Comparison of ENCODE assay signal across 8 cellular contexts in the genomic region with DNA sequence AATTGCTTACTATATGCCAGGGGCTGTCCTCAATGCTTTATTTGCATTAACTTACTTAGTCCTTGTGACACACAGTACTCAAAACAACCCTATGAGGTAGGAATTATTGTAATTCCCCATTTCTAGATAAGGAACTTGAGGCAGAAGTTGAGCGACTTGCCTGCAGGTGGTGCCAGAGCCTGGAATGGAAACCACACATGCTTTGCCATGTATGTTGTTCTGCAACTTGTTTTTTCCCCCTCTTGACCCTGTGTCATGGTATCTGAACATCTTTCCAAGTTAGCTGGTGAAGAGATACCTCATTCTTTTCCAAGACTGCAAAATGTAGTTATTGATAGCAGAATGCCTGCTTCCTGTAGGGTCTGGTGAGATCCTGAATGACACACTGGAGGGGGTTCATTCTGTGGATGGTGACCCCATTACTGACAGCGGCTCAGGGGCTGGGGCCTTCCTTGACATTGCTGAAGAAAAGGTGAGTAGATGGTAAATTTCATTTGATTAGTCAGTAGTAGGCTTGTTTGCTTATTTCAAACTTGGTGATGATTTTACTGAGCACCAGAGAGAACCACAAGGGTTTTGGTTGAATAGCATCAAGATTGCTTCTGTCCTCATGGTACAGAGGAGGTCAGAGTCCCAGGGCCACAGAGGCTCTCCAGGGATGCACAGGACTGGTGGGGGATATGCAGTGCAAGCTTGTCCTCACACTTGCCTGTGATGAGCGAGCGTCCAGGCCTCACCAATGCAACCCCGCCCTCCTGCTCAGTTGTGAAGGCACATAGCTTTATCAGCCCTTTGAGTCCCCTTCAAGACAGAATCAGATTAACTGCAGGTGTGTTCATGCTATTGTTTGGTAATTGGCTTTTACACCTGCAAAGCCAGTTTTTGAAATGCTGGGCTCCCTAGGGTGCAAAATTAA. TPM values are rescaled to one million over a fixed set of nuclear protein-coding genes. Genes with fewer than 3 reads are reported as not detected.
DNase-seq lines count a peak whose midpoint lies in the region; ATAC-seq and TF ChIP-seq lines count a peak whose summit lies in the region.

No MANE protein-coding gene starts in this region.

- no peak overlapping the region for H3K4me3 ChIP-seq in sigmoid colon

- TF ChIP-seq EP300 in Ishikawa (IDR thresholded peaks at IDR 0.05; ENCODE audit: borderline replicate concordance) (no peak), sigmoid colon (IDR thresholded peaks at IDR 0.05) (no peak)

- H3K4me1 ChIP-seq in sigmoid colon, result peaks cover 0 to 46% (median 34%) of the 10 kb centered on the region in 4 donors

- H3K36me3 ChIP-seq in sigmoid colon, result peaks cover 0 to 27% (median 12%) of the 10 kb centered on the region in 4 donors

- peak; percentile 6 to 59 (median 48) for TF ChIP-seq CTCF in sigmoid colon (IDR thresholded peaks at IDR 0.05)

- WGBS in sigmoid colon, 2 donors, result 67 to 78% methylated on average over 5 of the region's 5 CpGs

- DNase-seq in NK-92 treated with Interleukin-12 subunit alpha and Interleukin-12 subunit beta, amount 100 ng/mL, for 24 hours (lab: John Stamatoyannopoulos, UW), result peak; percentile 29
- DNase-seq in NK-92 (lab: John Stamatoyannopoulos, UW; ENCODE audit: unreplicated experiment), result no peak
- peak; percentile 53 for DNase-seq in RPMI8226
- peak; percentile 26 for DNase-seq in activated T-helper 9 cell treated with anti-CD3 and anti-CD28 coated beads, Interleukin-2, amount 50 U/mL, for 16 hours (ENCODE audit: low read depth)
- peak; percentile 72 for DNase-seq in glomerular visceral epithelial cell (ENCODE audit: extremely low spot score)
- no peak for DNase-seq in sigmoid colon

- H3K27ac ChIP-seq in sigmoid colon, result peak overlapping the region in 1 of 4 donors; percentile 84

- ATAC-seq in GM19452 (IDR thresholded peaks at IDR 0.05; ENCODE audit: unreplicated experiment), result no peak

- no peak for TF ChIP-seq POLR2A in sigmoid colon (IDR thresholded peaks at IDR 0.05)

- intact Hi-C loops in sigmoid colon (cut with DNase I), result loop anchor here (2.0 kb wide), 1 partner anchor 140 kb away; no protein-coding TSS in a partner anchor

- no peaks in the 10 kb centered on the region for H3K9me3 ChIP-seq in sigmoid colon

- no peaks in the 10 kb centered on the region for H3K27me3 ChIP-seq in sigmoid colon

- peak; percentile 75 for TF ChIP-seq RAD21 in Ishikawa (IDR thresholded peaks at IDR 0.05; ENCODE audit: low read depth)

TF ChIP-seq in Ishikawa, 13 proteins besides CTCF, POLR2A, EP300 and RAD21:
- TF ChIP-seq, protein P1, sequence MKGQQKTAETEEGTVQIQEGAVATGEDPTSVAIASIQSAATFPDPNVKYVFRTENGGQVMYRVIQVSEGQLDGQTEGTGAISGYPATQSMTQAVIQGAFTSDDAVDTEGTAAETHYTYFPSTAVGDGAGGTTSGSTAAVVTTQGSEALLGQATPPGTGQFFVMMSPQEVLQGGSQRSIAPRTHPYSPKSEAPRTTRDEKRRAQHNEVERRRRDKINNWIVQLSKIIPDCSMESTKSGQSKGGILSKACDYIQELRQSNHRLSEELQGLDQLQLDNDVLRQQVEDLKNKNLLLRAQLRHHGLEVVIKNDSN (IDR thresholded peaks at IDR 0.05), result no peak
- TF ChIP-seq TCF12 (IDR thresholded peaks at IDR 0.05; ENCODE audit: low read depth), result 0 out of 2 replicates have a peak, but pooled peaks have one; percentile 25
- TF ChIP-seq, protein P2, sequence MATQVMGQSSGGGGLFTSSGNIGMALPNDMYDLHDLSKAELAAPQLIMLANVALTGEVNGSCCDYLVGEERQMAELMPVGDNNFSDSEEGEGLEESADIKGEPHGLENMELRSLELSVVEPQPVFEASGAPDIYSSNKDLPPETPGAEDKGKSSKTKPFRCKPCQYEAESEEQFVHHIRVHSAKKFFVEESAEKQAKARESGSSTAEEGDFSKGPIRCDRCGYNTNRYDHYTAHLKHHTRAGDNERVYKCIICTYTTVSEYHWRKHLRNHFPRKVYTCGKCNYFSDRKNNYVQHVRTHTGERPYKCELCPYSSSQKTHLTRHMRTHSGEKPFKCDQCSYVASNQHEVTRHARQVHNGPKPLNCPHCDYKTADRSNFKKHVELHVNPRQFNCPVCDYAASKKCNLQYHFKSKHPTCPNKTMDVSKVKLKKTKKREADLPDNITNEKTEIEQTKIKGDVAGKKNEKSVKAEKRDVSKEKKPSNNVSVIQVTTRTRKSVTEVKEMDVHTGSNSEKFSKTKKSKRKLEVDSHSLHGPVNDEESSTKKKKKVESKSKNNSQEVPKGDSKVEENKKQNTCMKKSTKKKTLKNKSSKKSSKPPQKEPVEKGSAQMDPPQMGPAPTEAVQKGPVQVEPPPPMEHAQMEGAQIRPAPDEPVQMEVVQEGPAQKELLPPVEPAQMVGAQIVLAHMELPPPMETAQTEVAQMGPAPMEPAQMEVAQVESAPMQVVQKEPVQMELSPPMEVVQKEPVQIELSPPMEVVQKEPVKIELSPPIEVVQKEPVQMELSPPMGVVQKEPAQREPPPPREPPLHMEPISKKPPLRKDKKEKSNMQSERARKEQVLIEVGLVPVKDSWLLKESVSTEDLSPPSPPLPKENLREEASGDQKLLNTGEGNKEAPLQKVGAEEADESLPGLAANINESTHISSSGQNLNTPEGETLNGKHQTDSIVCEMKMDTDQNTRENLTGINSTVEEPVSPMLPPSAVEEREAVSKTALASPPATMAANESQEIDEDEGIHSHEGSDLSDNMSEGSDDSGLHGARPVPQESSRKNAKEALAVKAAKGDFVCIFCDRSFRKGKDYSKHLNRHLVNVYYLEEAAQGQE (IDR thresholded peaks at IDR 0.05; ENCODE audit: low read depth), result no peak

RNA-seq across cellular contexts. Expression of a gene that starts 57.0 kb away (rescaled TPM):
- 100 to 1,000 TPM in 1 of 4 donors, 10 to 100 TPM in 3; 21.4 to 104 (median 58.0) TPM for total RNA-seq in sigmoid colon
- polyA plus RNA-seq in sigmoid colon, result 1 to 10 TPM in 2 of 3 donors, under 1 TPM in 1; under 0.01 to 7.1 (median 1.8) TPM

Comparison
In these comparisons a context has a peak if more than half of its experiments do, and no peak if none do; other contexts are left out.
1. DNase-seq: peak in NK-92 treated with Interleukin-12 subunit alpha and Interleukin-12 subunit beta, amount 100 ng/mL, for 24 hours (single experiment), RPMI8226 (single experiment), activated T-helper 9 cell treated with anti-CD3 and anti-CD28 coated beads, Interleukin-2, amount 50 U/mL, for 16 hours (single experiment) and glomerular visceral epithelial cell (single experiment); none in NK-92 (single experiment) and sigmoid colon (single experiment).